Comparison of ENCODE assay signal across 1 cellular context in genomic region chr3:184174646-184175492, GRCh38.
A peak's percentile ranks its signal among the peaks of the same experiment; 100 is the strongest.
TF ChIP-seq lines count a peak whose summit lies in the region.

Gene AP2M1, plus strand, starts transcription at chr3:184174855. Its CDS starts 2,139 bp downstream, at chr3:184176994.

TF ChIP-seq in SK-N-SH, 30 proteins besides CTCF, POLR2A, EP300 and RAD21 (continued from another document):
- TF ChIP-seq MAX (IDR thresholded peaks at IDR 0.05; ENCODE audit: low read depth) (no peak), POLR2AphosphoS5 (IDR thresholded peaks at IDR 0.05; ENCODE audit: low read depth, low read length) (peak; percentile 79; the same call in 1 of the 2 replicates), MXI1 (IDR thresholded peaks at IDR 0.05; ENCODE audit: low read depth, low read length) (peak; percentile 49; the same call in 1 of the 2 replicates), GABPA (IDR thresholded peaks at IDR 0.05; ENCODE audit: low read depth) (peak; percentile 62), USF1 (IDR thresholded peaks at IDR 0.05; ENCODE audit: borderline replicate concordance, low read depth) (no peak), USF2 (IDR thresholded peaks at IDR 0.05; ENCODE audit: borderline replicate concordance, low read depth, low read length) (no peak), RFX5 (IDR thresholded peaks at IDR 0.05; ENCODE audit: low read length) (no peak), SIN3A (IDR thresholded peaks at IDR 0.05; ENCODE audit: borderline replicate concordance, low read depth, low read length) (no peak; the same call in 1 of the 2 replicates), TAF1 (IDR thresholded peaks at IDR 0.05; ENCODE audit: borderline replicate concordance, low read depth, low read length) (peak; percentile 59), FOXJ3 (CRISPR knock-in tag; IDR thresholded peaks at IDR 0.05) (no peak), FOXM1 (IDR thresholded peaks at IDR 0.05; ENCODE audit: low read depth) (no peak), RXRA (IDR thresholded peaks at IDR 0.05; ENCODE audit: borderline replicate concordance, low read depth) (no peak), JUND (IDR thresholded peaks at IDR 0.05) (no peak)
